In the genomic region with DNA sequence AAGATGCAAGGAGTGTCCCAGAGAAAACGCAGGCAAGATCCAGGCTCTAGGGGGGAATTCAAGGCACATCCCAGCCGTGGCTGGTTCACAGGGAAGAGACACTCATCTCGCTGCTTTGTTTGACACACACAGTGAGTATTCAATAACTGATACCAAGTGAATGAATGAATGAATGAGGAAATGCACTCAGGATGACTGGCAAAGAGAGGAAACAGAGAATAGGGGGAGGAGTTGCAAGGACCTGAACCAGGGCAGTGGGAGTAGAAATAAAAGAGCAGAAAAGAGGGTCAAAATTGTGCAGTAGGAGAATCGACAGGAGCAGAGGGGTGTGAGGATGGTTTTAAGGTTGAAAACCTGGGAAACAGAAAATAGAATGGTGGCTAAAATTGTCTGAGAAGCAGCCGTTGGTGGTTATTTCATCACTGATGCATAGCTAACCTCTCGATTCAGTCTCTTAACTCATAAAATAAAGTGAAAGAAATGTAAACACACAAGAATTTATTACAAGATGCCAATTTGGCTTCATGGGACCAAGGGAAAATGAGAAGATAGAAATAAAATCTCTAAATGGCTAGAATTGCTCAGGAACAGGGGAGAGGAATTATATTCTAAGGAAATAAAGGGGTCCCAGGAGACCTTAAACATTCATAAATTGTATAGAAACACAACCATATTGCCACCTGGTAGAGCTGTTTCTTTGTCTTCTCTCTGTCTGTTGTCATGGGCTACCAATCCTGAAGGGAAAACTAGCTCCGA, we compare ENCODE assay signal across 14 cellular contexts.
DNase-seq lines count a peak whose midpoint lies in the region; ATAC-seq and TF ChIP-seq lines count a peak whose summit lies in the region.
"Had no signal": no experiment of that assay in that cellular context is flagged by ENCODE, and none has a peak within 500 bp of the region (broad histone marks: within the 10 kb centered on the region; RNA-seq: fewer than 3 reads in every experiment).

No MANE protein-coding gene starts in this region.

- no peaks in the 10 kb centered on the region for H3K36me3 Mint-ChIP-seq in stimulated activated memory B cell treated with anti-CD40 and anti-IgM and Interleukin-4, amounts not matched to agents 10 μg/mL and 1 μg/mL and 100 μg/mL, for 72 hours
- no peaks in the 10 kb centered on the region for H3K36me3 Mint-ChIP-seq in activated T-cell treated with anti-CD3 and anti-CD28 coated beads, Interleukin-2, amount 50 U/mL, for 24 hours (ENCODE audit: low read depth)
- H3K36me3 Mint-ChIP-seq: T-cell had no signal

- H3K27ac Mint-ChIP-seq in stimulated activated memory B cell treated with anti-CD40 and anti-IgM and Interleukin-4, amounts not matched to agents 10 μg/mL and 1 μg/mL and 100 μg/mL, for 72 hours, result peak overlapping the region; percentile 5
- no peak overlapping the region for H3K27ac Mint-ChIP-seq in activated T-cell treated with anti-CD3 and anti-CD28 coated beads, Interleukin-2, amount 50 U/mL, for 24 hours
- H3K27ac Mint-ChIP-seq: activated CD8-positive, alpha-beta T cell treated with anti-CD3 and anti-CD28 coated beads, Interleukin-2, amount 10 ng/mL, durations not matched to agents 7 days and 5 days; T-cell had no signal

- H3K27ac ChIP-seq in HEK293 (ENCODE audit: extremely low read depth, low read depth, low read length), result no peak overlapping the region
- H3K27ac ChIP-seq: spleen had no signal

- TF ChIP-seq CTCF in HEK293 (tag by site-specific recombination; IDR thresholded peaks at IDR 0.05), result no peak

- H3K27me3 Mint-ChIP-seq in stimulated activated memory B cell treated with anti-CD40 and anti-IgM and Interleukin-4, amounts not matched to agents 10 μg/mL and 1 μg/mL and 100 μg/mL, for 72 hours, result peaks cover 8% of the 10 kb centered on the region
- H3K27me3 Mint-ChIP-seq in activated T-cell treated with anti-CD3 and anti-CD28 coated beads, Interleukin-2, amount 50 U/mL, for 24 hours, result peaks cover 6% of the 10 kb centered on the region

- no peaks in the 10 kb centered on the region for H3K9me3 ChIP-seq in HEK293 (ENCODE audit: control insufficient read depth, insufficient read depth, low read depth, low read length)
- H3K9me3 ChIP-seq: spleen had no signal

- POLR2A ChIA-PET in HEK293 (lab: Yijun Ruan, JAX), result interaction anchor here (0.6 kb wide), 1 partner anchor 16 kb away, joined by 3 read pairs; no protein-coding TSS in a partner anchor

- peak overlapping the region; percentile 54 for H3K4me3 Mint-ChIP-seq in stimulated activated memory B cell treated with anti-CD40 and anti-IgM and Interleukin-4, amounts not matched to agents 10 μg/mL and 1 μg/mL and 100 μg/mL, for 72 hours
- H3K4me3 Mint-ChIP-seq in activated T-cell treated with anti-CD3 and anti-CD28 coated beads, Interleukin-2, amount 50 U/mL, for 24 hours, result no peak overlapping the region
- H3K4me3 Mint-ChIP-seq: activated CD8-positive, alpha-beta T cell treated with anti-CD3 and anti-CD28 coated beads, Interleukin-2, amount 10 ng/mL, durations not matched to agents 7 days and 5 days; T-cell had no signal

- no peaks in the 10 kb centered on the region for H3K36me3 ChIP-seq in HEK293 (ENCODE audit: control insufficient read depth in 2 of 2, insufficient read depth in 1 of 2, low read length in 2 of 2)
- H3K36me3 ChIP-seq: spleen had no signal

- DNase-seq in NCI-H748 (lab: John Stamatoyannopoulos, UW; ENCODE audit: unreplicated experiment) (peak; percentile 37), NCI-H748 treated with DMSO at 0.1 percent for 48 hours (lab: John Stamatoyannopoulos, UW) (no peak), NCI-H69 (lab: John Stamatoyannopoulos, UW) (peak; percentile 86), OCI-M2 (lab: John Stamatoyannopoulos, UW; ENCODE audit: unreplicated experiment) (no peak)
- no peak for DNase-seq in activated CD8-positive, alpha-beta memory T cell treated with anti-CD3 and anti-CD28 coated beads for 24 hours
- no peak for DNase-seq in activated T-cell treated with anti-CD3 and anti-CD28 coated beads, Interleukin-2, amount 50 U/mL, for 24 hours
- DNase-seq: activated CD8-positive, alpha-beta T cell treated with anti-CD3 and anti-CD28 coated beads, Interleukin-2, amount 10 ng/mL, durations not matched to agents 7 days and 5 days; amygdala; GF-D8; HCEC 1CT; spleen; T-cell had no signal

- CTCF ChIA-PET in HEK293 (lab: Yijun Ruan, JAX), result interaction anchor here (0.6 to 0.8 kb wide), 4 partner anchors 12 to 552 kb away, joined by 3 read pairs; a partner anchor contains a TSS

- no peak overlapping the region for H3K4me3 ChIP-seq in HEK293 (ENCODE audit: low read depth, low read length)

- ATAC-seq in stimulated activated memory B cell treated with anti-CD40 and anti-IgM and Interleukin-4, amounts not matched to agents 10 μg/mL and 1 μg/mL and 100 μg/mL, for 72 hours, result no peak
- ATAC-seq: activated CD8-positive, alpha-beta T cell treated with anti-CD3 and anti-CD28 coated beads, Interleukin-2, amount 10 ng/mL, durations not matched to agents 7 days and 5 days; T-cell had no signal

- H3K4me1 ChIP-seq in HEK293 (ENCODE audit: control insufficient read depth, insufficient read depth, low read length), result no peaks in the 10 kb centered on the region
- H3K4me1 ChIP-seq: spleen had no signal

- H3K4me1 Mint-ChIP-seq in stimulated activated memory B cell treated with anti-CD40 and anti-IgM and Interleukin-4, amounts not matched to agents 10 μg/mL and 1 μg/mL and 100 μg/mL, for 72 hours, result peaks cover 10% of the 10 kb centered on the region
- no peaks in the 10 kb centered on the region for H3K4me1 Mint-ChIP-seq in activated T-cell treated with anti-CD3 and anti-CD28 coated beads, Interleukin-2, amount 50 U/mL, for 24 hours (ENCODE audit: low read depth)
- H3K4me1 Mint-ChIP-seq: T-cell had no signal

- H3K9me3 Mint-ChIP-seq in stimulated activated memory B cell treated with anti-CD40 and anti-IgM and Interleukin-4, amounts not matched to agents 10 μg/mL and 1 μg/mL and 100 μg/mL, for 72 hours, result no peaks in the 10 kb centered on the region
- no peaks in the 10 kb centered on the region for H3K9me3 Mint-ChIP-seq in activated T-cell treated with anti-CD3 and anti-CD28 coated beads, Interleukin-2, amount 50 U/mL, for 24 hours
- H3K9me3 Mint-ChIP-seq: T-cell had no signal

TF ChIP-seq in HEK293, 187 proteins besides CTCF, POLR2A, EP300 and RAD21:
- TF ChIP-seq ZNF366 (tag by site-specific recombination; conservative IDR thresholded peaks at IDR 0.05), result 0 out of 2 replicates have a peak, but pooled peaks have one; percentile 15
- no peak for TF ChIP-seq ZSCAN30 (tag by site-specific recombination; IDR thresholded peaks at IDR 0.05)
- no peak for TF ChIP-seq ZNF274 (IDR thresholded peaks at IDR 0.05; ENCODE audit: low read length)
- TF ChIP-seq ZNF274 (tag by site-specific recombination; IDR thresholded peaks at IDR 0.05; ENCODE audit: borderline replicate concordance), result no peak

Comparison
In these comparisons a context has a peak if more than half of its experiments do, and no peak if none do; other contexts are left out.
1. DNase-seq: peak in NCI-H748 (single experiment) and NCI-H69 (single experiment); none in NCI-H748 treated with DMSO at 0.1 percent for 48 hours (single experiment), OCI-M2 (single experiment), activated CD8-positive, alpha-beta memory T cell treated with anti-CD3 and anti-CD28 coated beads for 24 hours (single experiment) and activated T-cell treated with anti-CD3 and anti-CD28 coated beads, Interleukin-2, amount 50 U/mL, for 24 hours (single experiment).